ENCODE assay signal across 18 cellular contexts in genomic region chr14:97331058-97331457, GRCh38.
DNase-seq lines count a peak whose midpoint lies in the region; ATAC-seq lines count a peak whose summit lies in the region.
"Had no signal": no experiment of that assay in that cellular context is flagged by ENCODE, and none has a peak within 500 bp of the region (broad histone marks: within the 10 kb centered on the region; RNA-seq: fewer than 3 reads in every experiment).

No MANE protein-coding gene starts in this region.

- POLR2A ChIA-PET in activated CD8-positive, alpha-beta T cell treated with anti-CD3 and anti-CD28 coated beads, Interleukin-2, amount 10 ng/mL, durations not matched to agents 7 days and 5 days (lab: Charles Lee): no interaction called here
- POLR2A ChIA-PET in naive thymus-derived CD4-positive, alpha-beta T cell (lab: Charles Lee): interaction anchor here (0.9 kb wide), 1 partner anchor 125 kb away, joined by 6 read pairs; no protein-coding TSS in a partner anchor
- POLR2A ChIA-PET in activated CD4-positive, alpha-beta memory T cell treated with anti-CD3 and anti-CD28 coated beads for 36 hours (lab: Charles Lee): no interaction called here

- no peak overlapping the region for H3K4me3 Mint-ChIP-seq in activated T-cell treated with anti-CD3 and anti-CD28 coated beads, Interleukin-2, amount 50 U/mL, for 72 hours
- no peak overlapping the region for H3K4me3 Mint-ChIP-seq in activated T-cell treated with anti-CD3 and anti-CD28 coated beads, Interleukin-2, amount 50 U/mL, for 24 hours
- no peak overlapping the region for H3K4me3 Mint-ChIP-seq in activated CD8-positive, alpha-beta T cell treated with anti-CD3 and anti-CD28 coated beads, Interleukin-2, amount 10 ng/mL, durations not matched to agents 7 days and 5 days
- peak overlapping the region in 7 of 10 donors; percentile 8 to 64 (median 39) for H3K4me3 Mint-ChIP-seq in naive thymus-derived CD4-positive, alpha-beta T cell
- no peak overlapping the region for H3K4me3 Mint-ChIP-seq in activated CD4-positive, alpha-beta memory T cell treated with anti-CD3 and anti-CD28 coated beads for 36 hours
- H3K4me3 Mint-ChIP-seq: CD8-positive, alpha-beta T cell; GM23338 had no signal

- H3K27me3 Mint-ChIP-seq in activated T-cell treated with anti-CD3 and anti-CD28 coated beads, Interleukin-2, amount 50 U/mL, for 72 hours (ENCODE audit: low read depth): no peaks in the 10 kb centered on the region
- H3K27me3 Mint-ChIP-seq in activated T-cell treated with anti-CD3 and anti-CD28 coated beads, Interleukin-2, amount 50 U/mL, for 24 hours: no peaks in the 10 kb centered on the region
- H3K27me3 Mint-ChIP-seq in activated CD8-positive, alpha-beta T cell treated with anti-CD3 and anti-CD28 coated beads, Interleukin-2, amount 10 ng/mL, durations not matched to agents 7 days and 5 days (ENCODE audit: low read depth): no peaks in the 10 kb centered on the region
- H3K27me3 Mint-ChIP-seq in naive thymus-derived CD4-positive, alpha-beta T cell: no peaks in the 10 kb centered on the region
- no peaks in the 10 kb centered on the region for H3K27me3 Mint-ChIP-seq in activated CD4-positive, alpha-beta memory T cell treated with anti-CD3 and anti-CD28 coated beads for 36 hours

- peak overlapping the region; percentile 58 for H3K27ac Mint-ChIP-seq in activated T-cell treated with anti-CD3 and anti-CD28 coated beads, Interleukin-2, amount 50 U/mL, for 72 hours
- no peak overlapping the region for H3K27ac Mint-ChIP-seq in activated T-cell treated with anti-CD3 and anti-CD28 coated beads, Interleukin-2, amount 50 U/mL, for 24 hours
- peak overlapping the region; percentile 29 for H3K27ac Mint-ChIP-seq in activated CD8-positive, alpha-beta T cell treated with anti-CD3 and anti-CD28 coated beads, Interleukin-2, amount 10 ng/mL, durations not matched to agents 7 days and 5 days
- H3K27ac Mint-ChIP-seq in naive thymus-derived CD4-positive, alpha-beta T cell: peak overlapping the region in 3 of 9 donors; percentile 25 to 45 (median 29)
- no peak overlapping the region for H3K27ac Mint-ChIP-seq in activated CD4-positive, alpha-beta memory T cell treated with anti-CD3 and anti-CD28 coated beads for 36 hours
- H3K27ac Mint-ChIP-seq: CD8-positive, alpha-beta T cell; GM23338 had no signal

- ATAC-seq in activated T-cell treated with anti-CD3 and anti-CD28 coated beads, Interleukin-2, amount 50 U/mL, for 72 hours (replicated peaks in 1 of 2): no peak
- no peak for ATAC-seq in activated CD8-positive, alpha-beta T cell treated with anti-CD3 and anti-CD28 coated beads, Interleukin-2, amount 10 ng/mL, durations not matched to agents 7 days and 5 days
- no peak for ATAC-seq in naive thymus-derived CD4-positive, alpha-beta T cell
- ATAC-seq: A549; CD8-positive, alpha-beta T cell; GM23338; Panc1 had no signal

- no peak overlapping the region for H3K27ac ChIP-seq in naive thymus-derived CD4-positive, alpha-beta T cell (ENCODE audit: low read depth, low read length)
- H3K27ac ChIP-seq: A549, SJCRH30 had no signal

- H3K36me3 Mint-ChIP-seq in activated T-cell treated with anti-CD3 and anti-CD28 coated beads, Interleukin-2, amount 50 U/mL, for 72 hours (ENCODE audit: insufficient read depth in 2 of 2): peaks cover 0 to 3% of the 10 kb centered on the region in 2 donors
- no peaks in the 10 kb centered on the region for H3K36me3 Mint-ChIP-seq in activated T-cell treated with anti-CD3 and anti-CD28 coated beads, Interleukin-2, amount 50 U/mL, for 24 hours (ENCODE audit: low read depth)
- peaks cover 8% of the 10 kb centered on the region for H3K36me3 Mint-ChIP-seq in activated CD8-positive, alpha-beta T cell treated with anti-CD3 and anti-CD28 coated beads, Interleukin-2, amount 10 ng/mL, durations not matched to agents 7 days and 5 days (ENCODE audit: low read depth)
- peaks cover 0 to 11% (median 0%) of the 10 kb centered on the region in 5 donors for H3K36me3 Mint-ChIP-seq in naive thymus-derived CD4-positive, alpha-beta T cell
- no peaks in the 10 kb centered on the region for H3K36me3 Mint-ChIP-seq in activated CD4-positive, alpha-beta memory T cell treated with anti-CD3 and anti-CD28 coated beads for 36 hours
- H3K36me3 Mint-ChIP-seq: CD8-positive, alpha-beta T cell had no signal

- peaks cover 5 to 12% of the 10 kb centered on the region in 2 donors for H3K4me1 ChIP-seq in naive thymus-derived CD4-positive, alpha-beta T cell (ENCODE audit: control insufficient read depth in 2 of 2, insufficient read depth in 2 of 2, low read length in 2 of 2)
- H3K4me1 ChIP-seq: A549, SJCRH30 had no signal

- H3K36me3 ChIP-seq in naive thymus-derived CD4-positive, alpha-beta T cell (ENCODE audit: control insufficient read depth in 2 of 3, insufficient read depth in 3 of 3, low read length in 3 of 3): no peaks in the 10 kb centered on the region
- H3K36me3 ChIP-seq: MG63, SJCRH30 had no signal

- intact Hi-C loops in naive thymus-derived CD4-positive, alpha-beta T cell (cut with micrococcal nuclease): no loop called here
- intact Hi-C loops in activated CD4-positive, alpha-beta memory T cell treated with anti-CD3 and anti-CD28 coated beads for 36 hours (cut with micrococcal nuclease): no loop called here

- CTCF ChIA-PET in activated CD8-positive, alpha-beta T cell treated with anti-CD3 and anti-CD28 coated beads, Interleukin-2, amount 10 ng/mL, durations not matched to agents 7 days and 5 days (lab: Charles Lee): no interaction called here
- CTCF ChIA-PET in naive thymus-derived CD4-positive, alpha-beta T cell (lab: Charles Lee): no interaction called here
- CTCF ChIA-PET in activated CD4-positive, alpha-beta memory T cell treated with anti-CD3 and anti-CD28 coated beads for 36 hours (lab: Charles Lee): no interaction called here

- DNase-seq in activated T-cell treated with anti-CD3 and anti-CD28 coated beads, Interleukin-2, amount 50 U/mL, for 72 hours: no peak
- no peak for DNase-seq in activated T-cell treated with anti-CD3 and anti-CD28 coated beads, Interleukin-2, amount 50 U/mL, for 24 hours
- peak; percentile 5 for DNase-seq in ELF-1 (ENCODE audit: low read depth, low spot score)
- DNase-seq in activated CD8-positive, alpha-beta T cell treated with anti-CD3 and anti-CD28 coated beads, Interleukin-2, amount 10 ng/mL, durations not matched to agents 7 days and 5 days: no peak
- DNase-seq in naive thymus-derived CD4-positive, alpha-beta T cell: no peak
- no peak for DNase-seq in activated CD4-positive, alpha-beta memory T cell treated with anti-CD3 and anti-CD28 coated beads for 36 hours
- no peak for DNase-seq in COLO829 (ENCODE audit: low spot score)
- DNase-seq: CD8-positive, alpha-beta T cell; DMS53; Kasumi-1; MG63; NCI-H1092; NCI-H1436 treated with DMSO at 0.1 percent for 48 hours; NCI-H2081 treated with DMSO at 0.1 percent for 48 hours; SJCRH30 had no signal

- H3K9me3 ChIP-seq in naive thymus-derived CD4-positive, alpha-beta T cell (ENCODE audit: control insufficient read depth in 2 of 3, low read length in 3 of 3): no peaks in the 10 kb centered on the region
- H3K9me3 ChIP-seq: A549, MG63, SJCRH30 had no signal

- H3K4me1 Mint-ChIP-seq in activated T-cell treated with anti-CD3 and anti-CD28 coated beads, Interleukin-2, amount 50 U/mL, for 72 hours (ENCODE audit: low read depth): peaks cover 23% of the 10 kb centered on the region
- H3K4me1 Mint-ChIP-seq in activated T-cell treated with anti-CD3 and anti-CD28 coated beads, Interleukin-2, amount 50 U/mL, for 24 hours (ENCODE audit: low read depth): peaks cover 26% of the 10 kb centered on the region
- peaks cover 26% of the 10 kb centered on the region for H3K4me1 Mint-ChIP-seq in activated CD8-positive, alpha-beta T cell treated with anti-CD3 and anti-CD28 coated beads, Interleukin-2, amount 10 ng/mL, durations not matched to agents 7 days and 5 days (ENCODE audit: low read depth)
- peaks cover 23 to 40% (median 32%) of the 10 kb centered on the region in 7 donors for H3K4me1 Mint-ChIP-seq in naive thymus-derived CD4-positive, alpha-beta T cell
- H3K4me1 Mint-ChIP-seq in activated CD4-positive, alpha-beta memory T cell treated with anti-CD3 and anti-CD28 coated beads for 36 hours (ENCODE audit: low read depth): peaks cover 23% of the 10 kb centered on the region

- H3K27me3 ChIP-seq in naive thymus-derived CD4-positive, alpha-beta T cell (ENCODE audit: control insufficient read depth in 2 of 2, insufficient read depth in 2 of 2, low read length in 2 of 2): no peaks in the 10 kb centered on the region
- H3K27me3 ChIP-seq: MG63, SJCRH30 had no signal

- H3K4me3 ChIP-seq in naive thymus-derived CD4-positive, alpha-beta T cell (ENCODE audit: low read length): no peak overlapping the region
- H3K4me3 ChIP-seq: A549, GM23338, MG63, SJCRH30 had no signal

- no peaks in the 10 kb centered on the region for H3K9me3 Mint-ChIP-seq in activated T-cell treated with anti-CD3 and anti-CD28 coated beads, Interleukin-2, amount 50 U/mL, for 72 hours
- no peaks in the 10 kb centered on the region for H3K9me3 Mint-ChIP-seq in activated T-cell treated with anti-CD3 and anti-CD28 coated beads, Interleukin-2, amount 50 U/mL, for 24 hours
- H3K9me3 Mint-ChIP-seq in activated CD8-positive, alpha-beta T cell treated with anti-CD3 and anti-CD28 coated beads, Interleukin-2, amount 10 ng/mL, durations not matched to agents 7 days and 5 days (ENCODE audit: insufficient read depth): peaks cover 12% of the 10 kb centered on the region
- peaks cover 0 to 9% (median 0%) of the 10 kb centered on the region in 11 donors for H3K9me3 Mint-ChIP-seq in naive thymus-derived CD4-positive, alpha-beta T cell
- H3K9me3 Mint-ChIP-seq in activated CD4-positive, alpha-beta memory T cell treated with anti-CD3 and anti-CD28 coated beads for 36 hours: no peaks in the 10 kb centered on the region
- H3K9me3 Mint-ChIP-seq: CD8-positive, alpha-beta T cell; GM23338 had no signal

Comparison
In these comparisons a context has a peak if more than half of its experiments do, and no peak if none do; other contexts are left out.
1. H3K27ac Mint-ChIP-seq: peak in activated T-cell treated with anti-CD3 and anti-CD28 coated beads, Interleukin-2, amount 50 U/mL, for 72 hours (single experiment) and activated CD8-positive, alpha-beta T cell treated with anti-CD3 and anti-CD28 coated beads, Interleukin-2, amount 10 ng/mL, durations not matched to agents 7 days and 5 days (single experiment); none in activated T-cell treated with anti-CD3 and anti-CD28 coated beads, Interleukin-2, amount 50 U/mL, for 24 hours (single experiment) and activated CD4-positive, alpha-beta memory T cell treated with anti-CD3 and anti-CD28 coated beads for 36 hours (single experiment).
2. H3K4me3 Mint-ChIP-seq: peak in naive thymus-derived CD4-positive, alpha-beta T cell (7 of 10); none in activated T-cell treated with anti-CD3 and anti-CD28 coated beads, Interleukin-2, amount 50 U/mL, for 72 hours (0 of 2), activated T-cell treated with anti-CD3 and anti-CD28 coated beads, Interleukin-2, amount 50 U/mL, for 24 hours (single experiment), activated CD8-positive, alpha-beta T cell treated with anti-CD3 and anti-CD28 coated beads, Interleukin-2, amount 10 ng/mL, durations not matched to agents 7 days and 5 days (single experiment) and activated CD4-positive, alpha-beta memory T cell treated with anti-CD3 and anti-CD28 coated beads for 36 hours (single experiment).